In the genomic region with DNA sequence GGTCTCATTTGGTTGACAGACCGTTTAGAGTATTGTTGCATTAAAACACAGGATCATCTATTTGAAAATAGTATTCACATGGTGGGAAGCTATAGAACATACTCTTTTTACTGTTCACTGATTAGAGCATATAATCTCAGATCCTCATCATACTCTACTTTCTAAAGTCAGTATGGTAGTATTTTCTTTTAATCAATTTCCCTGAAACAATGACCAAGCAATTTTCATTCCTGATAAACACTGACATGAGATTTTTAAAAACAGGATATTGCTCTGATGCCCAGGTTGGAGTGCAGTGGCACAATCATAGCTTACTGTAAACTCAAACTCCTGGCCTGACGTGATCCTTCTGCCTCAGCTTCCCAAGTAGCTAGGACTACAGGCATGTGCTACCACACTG, we compare ENCODE assay signal across 23 cellular contexts.
A peak's percentile ranks its signal among the peaks of the same experiment; 100 is the strongest.
DNase-seq lines count a peak whose midpoint lies in the region; ATAC-seq, FAIRE-seq and TF ChIP-seq lines count a peak whose summit lies in the region.
"Had no signal": no experiment of that assay in that cellular context is flagged by ENCODE, and none has a peak within 500 bp of the region (broad histone marks: within the 10 kb centered on the region; RNA-seq: fewer than 3 reads in every experiment).

No MANE protein-coding gene starts in this region.

- in situ Hi-C loops in K562 (cut with MboI) = no loop called here

- no peaks in the 10 kb centered on the region for H4K20me1 ChIP-seq in K562 (replicated peaks; ENCODE audit: control insufficient read depth, insufficient read depth, low read length)
- H4K20me1 ChIP-seq in osteoblast (ENCODE audit: insufficient read depth, low read length) = no peaks in the 10 kb centered on the region

- TF ChIP-seq POLR2A in K562 (conservative IDR thresholded peaks at IDR 0.05) = no peak

- peaks cover 11 to 27% of the 10 kb centered on the region in 2 donors for H3K4me1 Mint-ChIP-seq in natural killer cell
- H3K4me1 Mint-ChIP-seq in natural killer cell treated with Interleukin-12 subunit alpha and Interleukin-12 subunit beta and Interleukin-15 and Interleukin-18, amount 100 ng/mL, for 72 hours (ENCODE audit: low read depth in 2 of 2) = peaks cover 6 to 8% of the 10 kb centered on the region in 2 donors
- peaks cover 16 to 44% of the 10 kb centered on the region in 2 donors for H3K4me1 Mint-ChIP-seq in immature natural killer cell
- H3K4me1 Mint-ChIP-seq: CD4-positive, CD25-positive, alpha-beta regulatory T cell; CD8-positive, alpha-beta memory T cell had no signal

- TF ChIP-seq EP300 in K562 (IDR thresholded peaks at IDR 0.05; ENCODE audit: low read length) = no peak

- DNase-seq in natural killer cell = no peak
- DNase-seq in natural killer cell treated with Interleukin-12 subunit alpha and Interleukin-12 subunit beta and Interleukin-15 and Interleukin-18, amount 100 ng/mL, for 72 hours (ENCODE audit: low spot score) = no peak
- no peak for DNase-seq in K562 (ENCODE audit: extremely low read depth in 1 of 4, low spot score in 3 of 4)
- DNase-seq in immature natural killer cell = no peak
- DNase-seq in hypothalamus (lab: John Stamatoyannopoulos, UW) = no peak
- DNase-seq in osteoblast (ENCODE audit: insufficient read length, low spot score, missing footprints) = no peak
- DNase-seq: 8988T; ACHN; BE2C; C1 segment of cervical spinal cord; CD4-positive, CD25-positive, alpha-beta regulatory T cell; CD8-positive, alpha-beta memory T cell; COR-L47; DMS 273 treated with DMSO at 0.1 percent for 48 hours; GDM1; GOT3; H7; HFFc6 had no signal

- no peaks in the 10 kb centered on the region for H3K27me3 ChIP-seq in K562 (ENCODE audit: control insufficient read depth in 2 of 2, insufficient read depth in 2 of 2, low read length in 2 of 2)
- H3K27me3 ChIP-seq in osteoblast (ENCODE audit: insufficient read depth, low read length) = no peaks in the 10 kb centered on the region
- H3K27me3 ChIP-seq: BE2C had no signal

- peak overlapping the region; percentile 65 to 80 for H3K27ac Mint-ChIP-seq in natural killer cell
- peak overlapping the region in 1 of 2 donors; percentile 59 for H3K27ac Mint-ChIP-seq in natural killer cell treated with Interleukin-12 subunit alpha and Interleukin-12 subunit beta and Interleukin-15 and Interleukin-18, amount 100 ng/mL, for 72 hours
- peak overlapping the region; percentile 14 to 80 (median 62) for H3K27ac Mint-ChIP-seq in immature natural killer cell
- H3K27ac Mint-ChIP-seq: CD4-positive, CD25-positive, alpha-beta regulatory T cell; HFFc6 had no signal

- H3K9me1 ChIP-seq in K562 (ENCODE audit: control insufficient read depth, insufficient read depth, low read length) = no peaks in the 10 kb centered on the region

- no peak overlapping the region for H3K9ac ChIP-seq in K562 (ENCODE audit: insufficient read depth in 1 of 2, low read depth in 2 of 2, low read length in 2 of 2)

- ATAC-seq in natural killer cell (no peak), K562 (no peak), HG03521 (IDR thresholded peaks at IDR 0.05; ENCODE audit: unreplicated experiment) (no peak)
- ATAC-seq in natural killer cell treated with Interleukin-12 subunit alpha and Interleukin-12 subunit beta and Interleukin-15 and Interleukin-18, amount 100 ng/mL, for 72 hours = no peak
- ATAC-seq: HCT116, HepG2 had no signal

- H3K9me3 ChIP-seq in K562 (replicated peaks; ENCODE audit: control insufficient read depth, insufficient read depth, low read depth, low read length) (no peaks in the 10 kb centered on the region), osteoblast (ENCODE audit: low read depth, low read length) (no peaks in the 10 kb centered on the region)
- H3K9me3 ChIP-seq: BE2C had no signal

- TF ChIP-seq RAD21 in K562 (CRISPR knock-in tag; conservative IDR thresholded peaks at IDR 0.05 in 1 of 2, IDR thresholded peaks at IDR 0.05 in 1 of 2) = no peak

- WGBS in K562 (ENCODE audit: insufficient coverage, low coverage, missing lambda C conversion rate) = 80% methylated on average over 2 of the region's 2 CpGs

- H3K4me3 ChIP-seq in K562 (no peak overlapping the region), osteoblast (ENCODE audit: insufficient read depth, low read length) (no peak overlapping the region)

- FAIRE-seq in K562 (lab: Jason Lieb, UNC) = no peak
- FAIRE-seq: GM12892, GM18507, HepG2 had no signal

- H3K27ac ChIP-seq in K562 (ENCODE audit: extremely low read depth, low read depth, low read length) = no peak overlapping the region
- H3K27ac ChIP-seq in osteoblast (ENCODE audit: low read depth, low read length) = no peak overlapping the region

- H3K36me3 ChIP-seq in K562 (ENCODE audit: control insufficient read depth, insufficient read depth, low read length) (peaks cover 47% of the 10 kb centered on the region), osteoblast (ENCODE audit: insufficient read depth, low read length) (peaks cover 65% of the 10 kb centered on the region)

- no TSS peak for BruUV-seq in K562 (replicated peaks; lab: Mats Ljungman, UMichigan)

- CTCF ChIA-PET in K562 (lab: Yijun Ruan, JAX; ENCODE audit: low intra/inter-chr PET ratio) = no interaction called here

- TF ChIP-seq CTCF in natural killer cell (IDR thresholded peaks at IDR 0.05) (no peak), K562 (IDR thresholded peaks at IDR 0.05 in 2 of 3, conservative IDR thresholded peaks at IDR 0.05 in 1 of 3; ENCODE audit: insufficient read depth in 2 of 3, low read depth in 1 of 3, low read length in 3 of 3) (no peak), osteoblast (IDR thresholded peaks at IDR 0.05; ENCODE audit: extremely low read depth, low read depth, low read length) (no peak)

- no peak overlapping the region for H3K4me3 Mint-ChIP-seq in natural killer cell
- H3K4me3 Mint-ChIP-seq in natural killer cell treated with Interleukin-12 subunit alpha and Interleukin-12 subunit beta and Interleukin-15 and Interleukin-18, amount 100 ng/mL, for 72 hours = no peak overlapping the region
- no peak overlapping the region for H3K4me3 Mint-ChIP-seq in immature natural killer cell
- H3K4me3 Mint-ChIP-seq: CD4-positive, CD25-positive, alpha-beta regulatory T cell; CD8-positive, alpha-beta memory T cell; HFFc6 had no signal

- intact Hi-C loops in natural killer cell (cut with micrococcal nuclease) (no loop called here), K562 (cut with micrococcal nuclease) (no loop called here)

- H3K79me2 ChIP-seq in K562 (ENCODE audit: control insufficient read depth, insufficient read depth, low read length) (no peaks in the 10 kb centered on the region), osteoblast (ENCODE audit: insufficient read depth, low read length) (peaks cover 30% of the 10 kb centered on the region)

- H3K9me3 Mint-ChIP-seq in natural killer cell (no peaks in the 10 kb centered on the region), immature natural killer cell (no peaks in the 10 kb centered on the region)
- no peaks in the 10 kb centered on the region for H3K9me3 Mint-ChIP-seq in natural killer cell treated with Interleukin-12 subunit alpha and Interleukin-12 subunit beta and Interleukin-15 and Interleukin-18, amount 100 ng/mL, for 72 hours
- H3K9me3 Mint-ChIP-seq: CD8-positive, alpha-beta memory T cell; HFFc6 had no signal

- H3K4me1 ChIP-seq in K562 (replicated peaks in 1 of 2; ENCODE audit: control insufficient read depth in 2 of 2, insufficient read depth in 2 of 2, low read length in 2 of 2) = no peaks in the 10 kb centered on the region
- H3K4me1 ChIP-seq in osteoblast (ENCODE audit: insufficient read depth, low read length) = no peaks in the 10 kb centered on the region
- H3K4me1 ChIP-seq: BE2C had no signal

- POLR2A ChIA-PET in K562 (lab: Yijun Ruan, JAX) = interaction anchor here (0.9 to 1.8 kb wide), 3 partner anchors 13 to 44 kb away, joined by 3 to 4 read pairs (median 4); no protein-coding TSS in a partner anchor

- H3K4me2 ChIP-seq in K562 (ENCODE audit: insufficient read depth, low read length) (no peak overlapping the region), osteoblast (ENCODE audit: insufficient read depth, low read length) (no peak overlapping the region)

- H3K36me3 Mint-ChIP-seq in natural killer cell (no peaks in the 10 kb centered on the region), immature natural killer cell (peaks cover 4 to 38% (median 11%) of the 10 kb centered on the region in 3 donors)
- no peaks in the 10 kb centered on the region for H3K36me3 Mint-ChIP-seq in natural killer cell treated with Interleukin-12 subunit alpha and Interleukin-12 subunit beta and Interleukin-15 and Interleukin-18, amount 100 ng/mL, for 72 hours

- no peak overlapping the region for H2AFZ ChIP-seq in K562 (ENCODE audit: low read depth, low read length)
- no peak overlapping the region for H2AFZ ChIP-seq in osteoblast (ENCODE audit: low read length)

- H3K27me3 Mint-ChIP-seq in natural killer cell (ENCODE audit: low read depth in 2 of 2) (no peaks in the 10 kb centered on the region), immature natural killer cell (ENCODE audit: low read depth in 3 of 3) (no peaks in the 10 kb centered on the region)
- no peaks in the 10 kb centered on the region for H3K27me3 Mint-ChIP-seq in natural killer cell treated with Interleukin-12 subunit alpha and Interleukin-12 subunit beta and Interleukin-15 and Interleukin-18, amount 100 ng/mL, for 72 hours
- H3K27me3 Mint-ChIP-seq: CD4-positive, CD25-positive, alpha-beta regulatory T cell; CD8-positive, alpha-beta memory T cell had no signal

TF ChIP-seq in K562, 482 proteins besides CTCF, POLR2A, EP300 and RAD21:
- TF ChIP-seq ZNF316 (IDR thresholded peaks at IDR 0.05) (peak; percentile 63), MAFG (tag; conservative IDR thresholded peaks at IDR 0.05) (peak; percentile 49; the same call in 1 of the 2 replicates), C11orf30 (IDR thresholded peaks at IDR 0.05; ENCODE audit: low read depth) (peak; percentile 20; the same call in 1 of the 2 replicates), RBM17 (IDR thresholded peaks at IDR 0.05; ENCODE audit: borderline replicate concordance, low read depth, low read length) (no peak), ZNF133 (CRISPR knock-in tag; IDR thresholded peaks at IDR 0.05) (no peak), MAFK (IDR thresholded peaks at IDR 0.05; ENCODE audit: low read length) (peak; percentile 12; the same call in 1 of the 2 replicates), NFE2 (IDR thresholded peaks at IDR 0.05; ENCODE audit: low read depth) (peak; percentile 37; the same call in 1 of the 2 replicates)
